ENCODE assay signal across 33 cellular contexts in genomic region chr1:44078087-44078486, GRCh38. TPM values are rescaled to one million over a fixed set of nuclear protein-coding genes. Genes with fewer than 3 reads are reported as not detected.
"Had no signal": no experiment of that assay in that cellular context is flagged by ENCODE, and none has a peak within 500 bp of the region (broad histone marks: within the 10 kb centered on the region; RNA-seq: fewer than 3 reads in every experiment).

No MANE protein-coding gene starts in this region.

- ATAC-seq: activated CD4-positive, alpha-beta T cell treated with anti-CD3 and anti-CD28 coated beads for 36 hours; activated CD8-positive, alpha-beta memory T cell treated with anti-CD3 and anti-CD28 coated beads, Interleukin-2, amount 10 ng/mL, durations not matched to agents 7 days and 5 days; activated CD8-positive, alpha-beta T cell treated with anti-CD3 and anti-CD28 coated beads, Interleukin-2, amount 10 ng/mL, durations not matched to agents 7 days and 5 days; activated naive CD4-positive, alpha-beta T cell treated with anti-CD3 and anti-CD28 coated beads, Interleukin-2, amount 50 U/mL, for 72 hours; activated T-cell treated with anti-CD3 and anti-CD28 coated beads, Interleukin-2, amount 50 U/mL, for 72 hours; esophagus mucosa; T-helper 17 cell had no signal

- H3K27ac Mint-ChIP-seq: activated CD4-positive, alpha-beta memory T cell treated with anti-CD3 and anti-CD28 coated beads for 36 hours; activated CD4-positive, alpha-beta T cell treated with anti-CD3 and anti-CD28 coated beads for 36 hours; activated CD4-positive, alpha-beta T cell treated with anti-CD3 and anti-CD28 coated beads, Interleukin-2, amount 10 ng/mL, durations not matched to agents 24 days and 14 days; activated CD8-positive, alpha-beta memory T cell treated with anti-CD3 and anti-CD28 coated beads, Interleukin-2, amount 10 ng/mL, durations not matched to agents 7 days and 5 days; activated CD8-positive, alpha-beta T cell treated with anti-CD3 and anti-CD28 coated beads, Interleukin-2, amount 10 ng/mL, durations not matched to agents 7 days and 5 days; activated naive CD4-positive, alpha-beta T cell treated with anti-CD3 and anti-CD28 coated beads, Interleukin-2, amount 10 ng/mL, durations not matched to agents 7 days and 5 days; activated naive CD4-positive, alpha-beta T cell treated with anti-CD3 and anti-CD28 coated beads, Interleukin-2, amount 50 U/mL, for 72 hours; activated naive CD8-positive, alpha-beta T cell treated with anti-CD3 and anti-CD28 coated beads, Interleukin-2, amount 10 ng/mL, durations not matched to agents 7 days and 5 days; activated T-cell treated with anti-CD3 and anti-CD28 coated beads, Interleukin-2, amount 50 U/mL, for 24 hours; activated T-cell treated with anti-CD3 and anti-CD28 coated beads, Interleukin-2, amount 50 U/mL, for 72 hours; dendritic cell treated with granulocyte-macrophage colony-stimulating factor and Interleukin-4, amounts not matched to agents 40 ng/mL and 50 ng/mL, for 4 days; endodermal cell; T-helper 17 cell; T-helper 2 cell treated with Interferon-gamma antibody and Interleukin-4, amounts not matched to agents 5 μg/mL and 100 μg/mL, for 36 hours had no signal

- H3K36me3 Mint-ChIP-seq: activated CD4-positive, alpha-beta memory T cell treated with anti-CD3 and anti-CD28 coated beads for 36 hours; activated CD8-positive, alpha-beta memory T cell treated with anti-CD3 and anti-CD28 coated beads, Interleukin-2, amount 10 ng/mL, durations not matched to agents 7 days and 5 days; activated naive CD4-positive, alpha-beta T cell treated with anti-CD3 and anti-CD28 coated beads, Interleukin-2, amount 10 ng/mL, durations not matched to agents 7 days and 5 days; activated naive CD4-positive, alpha-beta T cell treated with anti-CD3 and anti-CD28 coated beads, Interleukin-2, amount 50 U/mL, for 72 hours; activated naive CD8-positive, alpha-beta T cell treated with anti-CD3 and anti-CD28 coated beads, Interleukin-2, amount 10 ng/mL, durations not matched to agents 7 days and 5 days had no signal

- H3K4me3 ChIP-seq: ascending aorta, coronary artery, dorsolateral prefrontal cortex had no signal

- DNase-seq: activated CD4-positive, alpha-beta memory T cell treated with anti-CD3 and anti-CD28 coated beads for 36 hours; activated CD4-positive, alpha-beta T cell treated with anti-CD3 and anti-CD28 coated beads for 36 hours; activated CD4-positive, alpha-beta T cell treated with anti-CD3 and anti-CD28 coated beads, Interleukin-2, amount 10 ng/mL, durations not matched to agents 24 days and 14 days; activated CD4-positive, CD25-positive, alpha-beta regulatory T cell; activated CD4-positive, CD25-positive, alpha-beta regulatory T cell treated with anti-CD3 and anti-CD28 coated beads, Interleukin-2, amount 50 U/mL, for 72 hours; activated CD8-positive, alpha-beta memory T cell treated with anti-CD3 and anti-CD28 coated beads, Interleukin-2, amount 10 ng/mL, durations not matched to agents 7 days and 5 days; activated CD8-positive, alpha-beta memory T cell treated with anti-CD3 and anti-CD28 coated beads, Interleukin-2, amount 50 U/mL, for 4 hours; activated CD8-positive, alpha-beta T cell treated with anti-CD3 and anti-CD28 coated beads, Interleukin-2, amount 10 ng/mL, durations not matched to agents 7 days and 5 days; activated gamma-delta T cell; activated naive CD4-positive, alpha-beta T cell; activated naive CD4-positive, alpha-beta T cell treated with anti-CD3 and anti-CD28 coated beads, Interleukin-2, amount 10 ng/mL, durations not matched to agents 7 days and 5 days; activated naive CD8-positive, alpha-beta T cell treated with anti-CD3 and anti-CD28 coated beads, Interleukin-2, amount 10 ng/mL, durations not matched to agents 7 days and 5 days; activated T-cell treated with anti-CD3 and anti-CD28 coated beads, Interleukin-2, amount 50 U/mL, for 24 hours; activated T-cell treated with anti-CD3 and anti-CD28 coated beads, Interleukin-2, amount 50 U/mL, for 72 hours; dorsolateral prefrontal cortex; effector memory CD4-positive, alpha-beta T cell; endodermal cell; T-helper 1 cell; T-helper 17 cell; T1000 had no signal

- H3K4me1 Mint-ChIP-seq: activated CD4-positive, alpha-beta T cell treated with anti-CD3 and anti-CD28 coated beads for 36 hours; activated CD4-positive, alpha-beta T cell treated with anti-CD3 and anti-CD28 coated beads, Interleukin-2, amount 10 ng/mL, durations not matched to agents 24 days and 14 days; activated CD8-positive, alpha-beta memory T cell treated with anti-CD3 and anti-CD28 coated beads, Interleukin-2, amount 10 ng/mL, durations not matched to agents 7 days and 5 days; activated naive CD4-positive, alpha-beta T cell treated with anti-CD3 and anti-CD28 coated beads, Interleukin-2, amount 10 ng/mL, durations not matched to agents 7 days and 5 days; activated naive CD8-positive, alpha-beta T cell treated with anti-CD3 and anti-CD28 coated beads, Interleukin-2, amount 10 ng/mL, durations not matched to agents 7 days and 5 days; central memory CD8-positive, alpha-beta T cell; endodermal cell had no signal

- H3K27ac ChIP-seq: ascending aorta, brain microvascular endothelial cell, coronary artery, dorsolateral prefrontal cortex had no signal

- H3K9me3 Mint-ChIP-seq: activated CD4-positive, alpha-beta memory T cell treated with anti-CD3 and anti-CD28 coated beads for 36 hours; activated CD4-positive, alpha-beta T cell treated with anti-CD3 and anti-CD28 coated beads, Interleukin-2, amount 10 ng/mL, durations not matched to agents 24 days and 14 days; activated naive CD4-positive, alpha-beta T cell treated with anti-CD3 and anti-CD28 coated beads, Interleukin-2, amount 10 ng/mL, durations not matched to agents 7 days and 5 days; activated naive CD4-positive, alpha-beta T cell treated with anti-CD3 and anti-CD28 coated beads, Interleukin-2, amount 50 U/mL, for 72 hours; activated naive CD8-positive, alpha-beta T cell treated with anti-CD3 and anti-CD28 coated beads, Interleukin-2, amount 10 ng/mL, durations not matched to agents 7 days and 5 days; activated T-cell treated with anti-CD3 and anti-CD28 coated beads, Interleukin-2, amount 50 U/mL, for 24 hours; activated T-cell treated with anti-CD3 and anti-CD28 coated beads, Interleukin-2, amount 50 U/mL, for 72 hours; central memory CD8-positive, alpha-beta T cell; dendritic cell treated with granulocyte-macrophage colony-stimulating factor and Interleukin-4, amounts not matched to agents 40 ng/mL and 50 ng/mL, for 4 days; endodermal cell; T-helper 2 cell treated with Interferon-gamma antibody and Interleukin-4, amounts not matched to agents 5 μg/mL and 100 μg/mL, for 36 hours had no signal

- H3K36me3 ChIP-seq: ascending aorta, brain microvascular endothelial cell had no signal

- H3K27me3 ChIP-seq: ascending aorta, brain microvascular endothelial cell, dorsolateral prefrontal cortex had no signal

- H3K4me3 Mint-ChIP-seq: activated CD4-positive, alpha-beta memory T cell treated with anti-CD3 and anti-CD28 coated beads for 36 hours; activated CD4-positive, alpha-beta T cell treated with anti-CD3 and anti-CD28 coated beads for 36 hours; activated CD4-positive, alpha-beta T cell treated with anti-CD3 and anti-CD28 coated beads, Interleukin-2, amount 10 ng/mL, durations not matched to agents 24 days and 14 days; activated CD8-positive, alpha-beta memory T cell treated with anti-CD3 and anti-CD28 coated beads, Interleukin-2, amount 10 ng/mL, durations not matched to agents 7 days and 5 days; activated CD8-positive, alpha-beta T cell treated with anti-CD3 and anti-CD28 coated beads, Interleukin-2, amount 10 ng/mL, durations not matched to agents 7 days and 5 days; activated naive CD4-positive, alpha-beta T cell treated with anti-CD3 and anti-CD28 coated beads, Interleukin-2, amount 10 ng/mL, durations not matched to agents 7 days and 5 days; activated naive CD8-positive, alpha-beta T cell treated with anti-CD3 and anti-CD28 coated beads, Interleukin-2, amount 10 ng/mL, durations not matched to agents 7 days and 5 days; activated T-cell treated with anti-CD3 and anti-CD28 coated beads, Interleukin-2, amount 50 U/mL, for 24 hours; activated T-cell treated with anti-CD3 and anti-CD28 coated beads, Interleukin-2, amount 50 U/mL, for 72 hours; central memory CD8-positive, alpha-beta T cell; dendritic cell treated with granulocyte-macrophage colony-stimulating factor and Interleukin-4, amounts not matched to agents 40 ng/mL and 50 ng/mL, for 4 days; endodermal cell; T-helper 17 cell; T-helper 2 cell treated with Interferon-gamma antibody and Interleukin-4, amounts not matched to agents 5 μg/mL and 100 μg/mL, for 36 hours had no signal

RNA-seq across cellular contexts. Expression of gene KLF17, which starts 40.5 kb away (rescaled TPM):
- total RNA-seq: activated CD4-positive, alpha-beta memory T cell treated with anti-CD3 and anti-CD28 coated beads for 36 hours; activated CD4-positive, alpha-beta T cell treated with anti-CD3 and anti-CD28 coated beads for 36 hours; activated CD4-positive, alpha-beta T cell treated with anti-CD3 and anti-CD28 coated beads, Interleukin-2, amount 10 ng/mL, durations not matched to agents 24 days and 14 days; activated CD8-positive, alpha-beta memory T cell treated with anti-CD3 and anti-CD28 coated beads for 36 hours; activated CD8-positive, alpha-beta memory T cell treated with anti-CD3 and anti-CD28 coated beads, Interleukin-2, amount 10 ng/mL, durations not matched to agents 7 days and 5 days; activated CD8-positive, alpha-beta T cell treated with anti-CD3 and anti-CD28 coated beads, Interleukin-2, amount 10 ng/mL, durations not matched to agents 7 days and 5 days; activated naive CD4-positive, alpha-beta T cell treated with anti-CD3 and anti-CD28 coated beads, Interleukin-2, amount 50 U/mL, for 72 hours; activated naive CD8-positive, alpha-beta T cell treated with anti-CD3 and anti-CD28 coated beads, Interleukin-2, amount 10 ng/mL, durations not matched to agents 7 days and 5 days; activated T-cell treated with anti-CD3 and anti-CD28 coated beads, Interleukin-2, amount 50 U/mL, for 72 hours; ascending aorta; bronchial epithelial cell; cardiac septum; cerebellum; endodermal cell; epithelial cell of proximal tubule; esophagus mucosa; T-helper 17 cell had no signal
